Comparison of ENCODE assay signal across 1 cellular context in the genomic region with DNA sequence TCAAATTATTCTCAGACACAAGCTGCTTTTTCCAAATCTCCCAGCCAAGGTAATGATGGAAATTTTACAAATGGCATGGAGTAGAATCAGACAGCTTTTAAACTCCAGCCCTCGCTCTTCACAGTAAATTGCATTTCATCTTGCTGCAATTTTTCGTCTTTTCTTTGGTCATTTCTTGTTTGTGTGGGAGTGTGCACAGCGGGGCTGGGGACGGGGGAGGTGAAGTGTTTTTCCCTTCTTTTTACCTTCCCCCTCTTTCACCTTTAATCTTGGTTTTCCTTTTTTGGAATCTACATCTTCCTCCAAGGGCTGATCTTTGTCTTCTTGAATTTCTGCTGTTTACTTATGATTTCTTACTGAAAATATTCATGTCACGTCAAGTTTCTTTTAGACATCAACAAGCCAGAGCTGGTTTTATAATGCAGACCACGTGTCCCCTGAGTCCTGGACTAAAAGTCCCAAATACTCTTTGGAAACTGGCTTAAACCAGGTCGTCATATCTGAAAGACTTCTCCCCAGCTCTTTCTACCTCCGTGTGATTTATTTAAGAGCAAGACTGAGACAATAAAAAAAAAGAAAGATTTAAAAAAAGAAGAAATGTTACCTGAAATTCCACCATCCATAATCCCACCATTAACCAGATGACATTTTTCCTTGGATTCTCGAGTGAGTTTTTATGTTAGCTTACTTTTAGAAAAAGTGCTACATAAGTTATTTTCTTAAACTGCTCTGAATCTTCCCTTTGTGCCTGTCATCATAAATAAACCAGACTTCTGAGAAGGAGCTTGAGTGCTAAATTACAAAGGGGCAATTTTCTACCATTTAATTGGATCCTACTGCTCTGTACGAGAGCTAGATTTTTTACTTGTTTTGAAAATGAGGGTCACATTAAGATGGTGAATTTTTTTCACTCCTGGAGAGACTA.
TF ChIP-seq lines count a peak whose summit lies in the region.

No MANE protein-coding gene starts in this region.

TF ChIP-seq in HEK293T, 16 proteins besides CTCF, POLR2A, EP300 and RAD21 (continued from another document):
- TF ChIP-seq, protein P1, sequence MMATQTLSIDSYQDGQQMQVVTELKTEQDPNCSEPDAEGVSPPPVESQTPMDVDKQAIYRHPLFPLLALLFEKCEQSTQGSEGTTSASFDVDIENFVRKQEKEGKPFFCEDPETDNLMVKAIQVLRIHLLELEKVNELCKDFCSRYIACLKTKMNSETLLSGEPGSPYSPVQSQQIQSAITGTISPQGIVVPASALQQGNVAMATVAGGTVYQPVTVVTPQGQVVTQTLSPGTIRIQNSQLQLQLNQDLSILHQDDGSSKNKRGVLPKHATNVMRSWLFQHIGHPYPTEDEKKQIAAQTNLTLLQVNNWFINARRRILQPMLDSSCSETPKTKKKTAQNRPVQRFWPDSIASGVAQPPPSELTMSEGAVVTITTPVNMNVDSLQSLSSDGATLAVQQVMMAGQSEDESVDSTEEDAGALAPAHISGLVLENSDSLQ (IDR thresholded peaks at IDR 0.05), result peak; percentile 70
- TF ChIP-seq FOXA1 (IDR thresholded peaks at IDR 0.05) (no peak), ARNT (IDR thresholded peaks at IDR 0.05) (no peak), CTBP1 (IDR thresholded peaks at IDR 0.05; ENCODE audit: borderline replicate concordance) (no peak), SP1 (IDR thresholded peaks at IDR 0.05) (no peak), ELF4 (IDR thresholded peaks at IDR 0.05) (no peak)
